ENCODE assay signal across 1 cellular context in the genomic region with DNA sequence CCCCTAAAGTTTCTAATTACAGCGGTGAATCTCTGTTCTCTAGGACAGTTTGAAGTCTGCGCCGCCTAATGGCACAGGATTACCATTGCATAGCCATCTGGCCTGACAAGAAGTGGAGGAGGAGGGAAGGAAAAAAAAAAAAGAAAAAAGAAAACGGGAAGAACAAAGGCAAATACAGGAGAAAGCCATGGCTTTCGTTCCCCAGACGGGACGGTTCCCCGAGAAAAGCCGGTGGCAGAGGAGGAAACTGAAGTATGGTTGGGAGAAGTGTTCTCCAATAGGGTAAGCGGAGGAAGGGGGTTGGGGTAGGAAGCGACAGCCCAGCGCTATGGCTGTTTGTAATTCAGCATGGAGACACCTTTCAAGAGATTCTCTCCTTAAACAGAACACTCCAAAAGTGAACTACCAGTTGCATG.
A peak's percentile ranks its signal among the peaks of the same experiment; 100 is the strongest.
TF ChIP-seq lines count a peak whose summit lies in the region.

No MANE protein-coding gene starts in this region.

TF ChIP-seq in GM12878, 131 proteins besides CTCF, POLR2A, EP300 and RAD21 (continued from another document):
- TF ChIP-seq, protein P1, sequence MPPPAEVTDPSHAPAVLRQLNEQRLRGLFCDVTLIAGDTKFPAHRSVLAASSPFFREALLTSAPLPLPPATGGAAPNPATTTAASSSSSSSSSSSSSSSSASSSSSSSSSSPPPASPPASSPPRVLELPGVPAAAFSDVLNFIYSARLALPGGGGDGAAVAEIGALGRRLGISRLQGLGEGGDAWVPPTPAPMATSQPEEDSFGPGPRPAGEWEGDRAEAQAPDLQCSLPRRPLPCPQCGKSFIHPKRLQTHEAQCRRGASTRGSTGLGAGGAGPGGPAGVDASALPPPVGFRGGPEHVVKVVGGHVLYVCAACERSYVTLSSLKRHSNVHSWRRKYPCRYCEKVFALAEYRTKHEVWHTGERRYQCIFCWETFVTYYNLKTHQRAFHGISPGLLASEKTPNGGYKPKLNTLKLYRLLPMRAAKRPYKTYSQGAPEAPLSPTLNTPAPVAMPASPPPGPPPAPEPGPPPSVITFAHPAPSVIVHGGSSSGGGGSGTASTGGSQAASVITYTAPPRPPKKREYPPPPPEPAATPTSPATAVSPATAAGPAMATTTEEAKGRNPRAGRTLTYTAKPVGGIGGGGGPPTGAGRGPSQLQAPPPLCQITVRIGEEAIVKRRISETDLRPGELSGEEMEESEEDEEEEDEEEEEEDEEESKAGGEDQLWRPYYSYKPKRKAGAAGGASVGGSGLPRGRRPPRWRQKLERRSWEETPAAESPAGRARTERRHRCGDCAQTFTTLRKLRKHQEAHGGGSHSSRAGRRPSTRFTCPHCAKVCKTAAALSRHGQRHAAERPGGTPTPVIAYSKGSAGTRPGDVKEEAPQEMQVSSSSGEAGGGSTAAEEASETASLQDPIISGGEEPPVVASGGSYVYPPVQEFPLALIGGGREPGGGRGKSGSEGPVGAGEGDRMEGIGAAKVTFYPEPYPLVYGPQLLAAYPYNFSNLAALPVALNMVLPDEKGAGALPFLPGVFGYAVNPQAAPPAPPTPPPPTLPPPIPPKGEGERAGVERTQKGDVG (CRISPR knock-in tag; IDR thresholded peaks at IDR 0.05) = no peak
- TF ChIP-seq ZNF384 (IDR thresholded peaks at IDR 0.05; ENCODE audit: borderline replicate concordance, low read depth, low read length) (peak; percentile 51; the same call in 1 of the 2 replicates), BACH1 (IDR thresholded peaks at IDR 0.05; ENCODE audit: borderline replicate concordance) (no peak), SIN3A (IDR thresholded peaks at IDR 0.05; ENCODE audit: low read depth, low read length) (no peak), IKZF2 (IDR thresholded peaks at IDR 0.05) (peak in 1 of 2 experiments; percentile 19; a peak in 1 of 4 replicates), STAT3 (IDR thresholded peaks at IDR 0.05; ENCODE audit: low read depth, low read length) (no peak), YY1 (IDR thresholded peaks at IDR 0.05; ENCODE audit: low read depth, low read length) (no peak; the same call in 1 of the 2 replicates), CHD2 (IDR thresholded peaks at IDR 0.05; ENCODE audit: borderline replicate concordance, low read depth, low read length) (no peak), SMC3 (IDR thresholded peaks at IDR 0.05; ENCODE audit: borderline replicate concordance, low read length) (peak; percentile 20; the same call in 1 of the 2 replicates), CREM (IDR thresholded peaks at IDR 0.05; ENCODE audit: low read depth) (no peak), TCF12 (IDR thresholded peaks at IDR 0.05; ENCODE audit: low read depth, low read length) (0 out of 2 replicates have a peak, but pooled peaks have one; percentile 15), HDAC6 (IDR thresholded peaks at IDR 0.05; ENCODE audit: unreplicated experiment) (no peak), NRF1 (conservative IDR thresholded peaks at IDR 0.05; ENCODE audit: low read depth, low read length) (no peak), RAD51 (IDR thresholded peaks at IDR 0.05) (no peak), FOXM1 (IDR thresholded peaks at IDR 0.05; ENCODE audit: low read depth, low read length) (0 out of 2 replicates have a peak, but pooled peaks have one; percentile 20)
- TF ChIP-seq, protein P2, sequence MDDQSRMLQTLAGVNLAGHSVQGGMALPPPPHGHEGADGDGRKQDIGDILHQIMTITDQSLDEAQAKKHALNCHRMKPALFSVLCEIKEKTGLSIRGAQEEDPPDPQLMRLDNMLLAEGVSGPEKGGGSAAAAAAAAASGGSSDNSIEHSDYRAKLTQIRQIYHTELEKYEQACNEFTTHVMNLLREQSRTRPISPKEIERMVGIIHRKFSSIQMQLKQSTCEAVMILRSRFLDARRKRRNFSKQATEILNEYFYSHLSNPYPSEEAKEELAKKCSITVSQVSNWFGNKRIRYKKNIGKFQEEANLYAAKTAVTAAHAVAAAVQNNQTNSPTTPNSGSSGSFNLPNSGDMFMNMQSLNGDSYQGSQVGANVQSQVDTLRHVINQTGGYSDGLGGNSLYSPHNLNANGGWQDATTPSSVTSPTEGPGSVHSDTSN (IDR thresholded peaks at IDR 0.05; ENCODE audit: insufficient replicate concordance, low read depth, low read length) = no peak
- TF ChIP-seq, protein P3, sequence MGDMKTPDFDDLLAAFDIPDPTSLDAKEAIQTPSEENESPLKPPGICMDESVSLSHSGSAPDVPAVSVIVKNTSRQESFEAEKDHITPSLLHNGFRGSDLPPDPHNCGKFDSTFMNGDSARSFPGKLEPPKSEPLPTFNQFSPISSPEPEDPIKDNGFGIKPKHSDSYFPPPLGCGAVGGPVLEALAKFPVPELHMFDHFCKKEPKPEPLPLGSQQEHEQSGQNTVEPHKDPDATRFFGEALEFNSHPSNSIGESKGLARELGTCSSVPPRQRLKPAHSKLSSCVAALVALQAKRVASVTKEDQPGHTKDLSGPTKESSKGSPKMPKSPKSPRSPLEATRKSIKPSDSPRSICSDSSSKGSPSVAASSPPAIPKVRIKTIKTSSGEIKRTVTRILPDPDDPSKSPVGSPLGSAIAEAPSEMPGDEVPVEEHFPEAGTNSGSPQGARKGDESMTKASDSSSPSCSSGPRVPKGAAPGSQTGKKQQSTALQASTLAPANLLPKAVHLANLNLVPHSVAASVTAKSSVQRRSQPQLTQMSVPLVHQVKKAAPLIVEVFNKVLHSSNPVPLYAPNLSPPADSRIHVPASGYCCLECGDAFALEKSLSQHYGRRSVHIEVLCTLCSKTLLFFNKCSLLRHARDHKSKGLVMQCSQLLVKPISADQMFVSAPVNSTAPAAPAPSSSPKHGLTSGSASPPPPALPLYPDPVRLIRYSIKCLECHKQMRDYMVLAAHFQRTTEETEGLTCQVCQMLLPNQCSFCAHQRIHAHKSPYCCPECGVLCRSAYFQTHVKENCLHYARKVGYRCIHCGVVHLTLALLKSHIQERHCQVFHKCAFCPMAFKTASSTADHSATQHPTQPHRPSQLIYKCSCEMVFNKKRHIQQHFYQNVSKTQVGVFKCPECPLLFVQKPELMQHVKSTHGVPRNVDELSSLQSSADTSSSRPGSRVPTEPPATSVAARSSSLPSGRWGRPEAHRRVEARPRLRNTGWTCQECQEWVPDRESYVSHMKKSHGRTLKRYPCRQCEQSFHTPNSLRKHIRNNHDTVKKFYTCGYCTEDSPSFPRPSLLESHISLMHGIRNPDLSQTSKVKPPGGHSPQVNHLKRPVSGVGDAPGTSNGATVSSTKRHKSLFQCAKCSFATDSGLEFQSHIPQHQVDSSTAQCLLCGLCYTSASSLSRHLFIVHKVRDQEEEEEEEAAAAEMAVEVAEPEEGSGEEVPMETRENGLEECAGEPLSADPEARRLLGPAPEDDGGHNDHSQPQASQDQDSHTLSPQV (IDR thresholded peaks at IDR 0.05) = no peak
